8 cellular contexts compared by ENCODE assay signal in the genomic region with DNA sequence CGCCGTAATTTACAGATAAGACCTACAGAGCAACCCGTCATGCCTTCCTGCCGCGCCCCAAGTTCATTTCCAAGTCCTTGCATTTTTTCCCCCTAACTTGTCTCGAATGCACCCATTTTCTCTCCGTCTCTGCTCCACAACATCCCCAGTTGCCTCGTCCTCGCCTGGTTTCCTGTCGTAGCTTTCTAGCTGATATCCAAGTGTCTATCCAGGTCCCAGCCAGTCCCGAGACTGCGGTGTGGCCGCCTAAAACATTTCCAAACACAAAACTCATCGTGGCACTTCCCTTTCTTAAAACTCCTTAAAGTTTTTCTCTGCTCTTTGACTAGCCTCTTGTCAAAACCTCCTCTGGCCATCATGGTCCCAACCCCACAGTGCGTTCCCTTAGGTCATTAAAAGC. TPM values are rescaled to one million over a fixed set of nuclear protein-coding genes. Genes with fewer than 3 reads are reported as not detected.
A peak's percentile ranks its signal among the peaks of the same experiment; 100 is the strongest.
DNase-seq lines count a peak whose midpoint lies in the region; ATAC-seq and TF ChIP-seq lines count a peak whose summit lies in the region.

No MANE protein-coding gene starts in this region.

- peak overlapping the region; percentile 99 for H3K4me3 Mint-ChIP-seq in dendritic cell treated with granulocyte-macrophage colony-stimulating factor and Interleukin-4, amounts not matched to agents 40 ng/mL and 50 ng/mL, for 4 days

- peak overlapping the region; percentile 74 to 94 (median 82) for H3K4me2 ChIP-seq in BLaER1 treated with 17β-estradiol and CSF1 and Interleukin-3, amounts not matched to agents 10 nM and 100 nM
- H3K4me2 ChIP-seq in neural cell (ENCODE audit: low read length): no peak overlapping the region

- no peaks in the 10 kb centered on the region for H3K9me3 Mint-ChIP-seq in dendritic cell treated with granulocyte-macrophage colony-stimulating factor and Interleukin-4, amounts not matched to agents 40 ng/mL and 50 ng/mL, for 4 days

- H3K36me3 Mint-ChIP-seq in dendritic cell treated with granulocyte-macrophage colony-stimulating factor and Interleukin-4, amounts not matched to agents 40 ng/mL and 50 ng/mL, for 4 days (ENCODE audit: low read depth): peaks cover 8% of the 10 kb centered on the region

- H3K36me3 ChIP-seq in BLaER1 treated with 17β-estradiol and CSF1 and Interleukin-3, amounts not matched to agents 10 nM and 100 nM: peaks cover 0 to 11% (median 0%) of the 10 kb centered on the region in 11 experiments; a peak in 6 of 22 replicates
- H3K36me3 ChIP-seq in neural cell (ENCODE audit: insufficient read depth, low read length): no peaks in the 10 kb centered on the region

- peak overlapping the region; percentile 61 to 91 (median 68) for H3K4me3 ChIP-seq in BLaER1 treated with 17β-estradiol and CSF1 and Interleukin-3, amounts not matched to agents 10 nM and 100 nM
- peak overlapping the region; percentile 88 for H3K4me3 ChIP-seq in neural cell (ENCODE audit: low read length)

- intact Hi-C loops in dendritic cell treated with granulocyte-macrophage colony-stimulating factor and Interleukin-4, amounts not matched to agents 40 ng/mL and 50 ng/mL, for 4 days (cut with micrococcal nuclease): no loop called here

- peak overlapping the region; percentile 71 to 93 (median 81) for H3K9ac ChIP-seq in BLaER1 treated with 17β-estradiol and CSF1 and Interleukin-3, amounts not matched to agents 10 nM and 100 nM
- H3K9ac ChIP-seq in neural cell (ENCODE audit: low read length): no peak overlapping the region

- H3K9me3 ChIP-seq in BLaER1 treated with 17β-estradiol and CSF1 and Interleukin-3, amounts not matched to agents 10 nM and 100 nM (replicated peaks in 1 of 11): no peaks in the 10 kb centered on the region
- no peaks in the 10 kb centered on the region for H3K9me3 ChIP-seq in neural cell (ENCODE audit: low read length)

- no peaks in the 10 kb centered on the region for H3F3A ChIP-seq in neural cell (ENCODE audit: insufficient read depth, low read length, poor library complexity, severe bottlenecking)

- ATAC-seq in GM18517 (IDR thresholded peaks at IDR 0.05; ENCODE audit: unreplicated experiment): no peak
- no peak for ATAC-seq in HG02973 (IDR thresholded peaks at IDR 0.05; ENCODE audit: unreplicated experiment)

- peaks cover 12% of the 10 kb centered on the region for H3K27me3 Mint-ChIP-seq in dendritic cell treated with granulocyte-macrophage colony-stimulating factor and Interleukin-4, amounts not matched to agents 40 ng/mL and 50 ng/mL, for 4 days

- TF ChIP-seq CTCF in neural cell (IDR thresholded peaks at IDR 0.05; ENCODE audit: poor library complexity, severe bottlenecking): no peak

- no peaks in the 10 kb centered on the region for H3K9me2 ChIP-seq in neural cell (ENCODE audit: insufficient read depth, low read length)

- peaks cover 15% of the 10 kb centered on the region for H3K4me1 Mint-ChIP-seq in dendritic cell treated with granulocyte-macrophage colony-stimulating factor and Interleukin-4, amounts not matched to agents 40 ng/mL and 50 ng/mL, for 4 days (ENCODE audit: low read depth)

- peak overlapping the region; percentile 87 for H3K27ac Mint-ChIP-seq in dendritic cell treated with granulocyte-macrophage colony-stimulating factor and Interleukin-4, amounts not matched to agents 40 ng/mL and 50 ng/mL, for 4 days

- no peaks in the 10 kb centered on the region for H3K27me3 ChIP-seq in BLaER1 treated with 17β-estradiol and CSF1 and Interleukin-3, amounts not matched to agents 10 nM and 100 nM
- peaks cover 11% of the 10 kb centered on the region for H3K27me3 ChIP-seq in neural cell (ENCODE audit: insufficient read depth, low read depth, low read length)

- TF ChIP-seq RAD21 in neural cell (conservative IDR thresholded peaks at IDR 0.05): no peak

- H3K79me2 ChIP-seq in neural cell (replicated peaks; ENCODE audit: insufficient read depth, low read length): peaks cover 9% of the 10 kb centered on the region

- H4K20me1 ChIP-seq in BLaER1 treated with 17β-estradiol and CSF1 and Interleukin-3, amounts not matched to agents 10 nM and 100 nM: peaks cover 0 to 30% (median 13%) of the 10 kb centered on the region in 11 experiments; a peak in 12 of 22 replicates
- H4K20me1 ChIP-seq in neural cell (ENCODE audit: insufficient read depth): no peaks in the 10 kb centered on the region

- DNase-seq in LHCN-M2 (ENCODE audit: low read depth): peak; percentile 3
- DNase-seq in HPDE6-E6E7 (ENCODE audit: extremely low spot score): no peak
- DNase-seq in amniotic stem cell (lab: John Stamatoyannopoulos, UW): no peak

- peak overlapping the region in 10 of 11 experiments; percentile 65 to 83 (median 76); a peak in 20 of 22 replicates for H3K27ac ChIP-seq in BLaER1 treated with 17β-estradiol and CSF1 and Interleukin-3, amounts not matched to agents 10 nM and 100 nM
- no peak overlapping the region for H3K27ac ChIP-seq in neural cell (ENCODE audit: low read length)

- no peak overlapping the region for H2AFZ ChIP-seq in neural cell (ENCODE audit: low read depth, low read length)

- peaks cover 20 to 32% (median 29%) of the 10 kb centered on the region in 10 experiments for H3K4me1 ChIP-seq in BLaER1 treated with 17β-estradiol and CSF1 and Interleukin-3, amounts not matched to agents 10 nM and 100 nM

- no peak for TF ChIP-seq EP300 in neural cell (conservative IDR thresholded peaks at IDR 0.05; ENCODE audit: poor library complexity, severe bottlenecking)

TF ChIP-seq in neural cell, 6 proteins besides CTCF, POLR2A, EP300 and RAD21:
- TF ChIP-seq TAF1 (IDR thresholded peaks at IDR 0.05; ENCODE audit: low read depth): no peak
- no peak for TF ChIP-seq SMC3 (conservative IDR thresholded peaks at IDR 0.05; ENCODE audit: poor library complexity)
- TF ChIP-seq EZH2 (IDR thresholded peaks at IDR 0.05; ENCODE audit: borderline replicate concordance, insufficient read depth, low read length, poor library complexity, severe bottlenecking): no peak
- TF ChIP-seq, protein P1, sequence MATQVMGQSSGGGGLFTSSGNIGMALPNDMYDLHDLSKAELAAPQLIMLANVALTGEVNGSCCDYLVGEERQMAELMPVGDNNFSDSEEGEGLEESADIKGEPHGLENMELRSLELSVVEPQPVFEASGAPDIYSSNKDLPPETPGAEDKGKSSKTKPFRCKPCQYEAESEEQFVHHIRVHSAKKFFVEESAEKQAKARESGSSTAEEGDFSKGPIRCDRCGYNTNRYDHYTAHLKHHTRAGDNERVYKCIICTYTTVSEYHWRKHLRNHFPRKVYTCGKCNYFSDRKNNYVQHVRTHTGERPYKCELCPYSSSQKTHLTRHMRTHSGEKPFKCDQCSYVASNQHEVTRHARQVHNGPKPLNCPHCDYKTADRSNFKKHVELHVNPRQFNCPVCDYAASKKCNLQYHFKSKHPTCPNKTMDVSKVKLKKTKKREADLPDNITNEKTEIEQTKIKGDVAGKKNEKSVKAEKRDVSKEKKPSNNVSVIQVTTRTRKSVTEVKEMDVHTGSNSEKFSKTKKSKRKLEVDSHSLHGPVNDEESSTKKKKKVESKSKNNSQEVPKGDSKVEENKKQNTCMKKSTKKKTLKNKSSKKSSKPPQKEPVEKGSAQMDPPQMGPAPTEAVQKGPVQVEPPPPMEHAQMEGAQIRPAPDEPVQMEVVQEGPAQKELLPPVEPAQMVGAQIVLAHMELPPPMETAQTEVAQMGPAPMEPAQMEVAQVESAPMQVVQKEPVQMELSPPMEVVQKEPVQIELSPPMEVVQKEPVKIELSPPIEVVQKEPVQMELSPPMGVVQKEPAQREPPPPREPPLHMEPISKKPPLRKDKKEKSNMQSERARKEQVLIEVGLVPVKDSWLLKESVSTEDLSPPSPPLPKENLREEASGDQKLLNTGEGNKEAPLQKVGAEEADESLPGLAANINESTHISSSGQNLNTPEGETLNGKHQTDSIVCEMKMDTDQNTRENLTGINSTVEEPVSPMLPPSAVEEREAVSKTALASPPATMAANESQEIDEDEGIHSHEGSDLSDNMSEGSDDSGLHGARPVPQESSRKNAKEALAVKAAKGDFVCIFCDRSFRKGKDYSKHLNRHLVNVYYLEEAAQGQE (IDR thresholded peaks at IDR 0.05; ENCODE audit: borderline replicate concordance): no peak
- TF ChIP-seq MXI1 (conservative IDR thresholded peaks at IDR 0.05; ENCODE audit: poor library complexity, severe bottlenecking): no peak
- no peak for TF ChIP-seq POLR2AphosphoS5 (IDR thresholded peaks at IDR 0.05)

RNA-seq across cellular contexts. Expression of a gene that starts 1.2 kb away (rescaled TPM):
- total RNA-seq in LHCN-M2 (2014; rRNA removed): 23.2 and 23.5 TPM in 2 replicates
- 7.1 TPM for polyA plus RNA-seq in LHCN-M2 (2012)
- 0.57 and 2.8 TPM in 2 replicates for polyA plus RNA-seq in neural cell
- polyA minus RNA-seq in neural cell: 11.7 and 13.1 TPM in 2 replicates
